ENCODE assay signal across 4 cellular contexts in the genomic region with DNA sequence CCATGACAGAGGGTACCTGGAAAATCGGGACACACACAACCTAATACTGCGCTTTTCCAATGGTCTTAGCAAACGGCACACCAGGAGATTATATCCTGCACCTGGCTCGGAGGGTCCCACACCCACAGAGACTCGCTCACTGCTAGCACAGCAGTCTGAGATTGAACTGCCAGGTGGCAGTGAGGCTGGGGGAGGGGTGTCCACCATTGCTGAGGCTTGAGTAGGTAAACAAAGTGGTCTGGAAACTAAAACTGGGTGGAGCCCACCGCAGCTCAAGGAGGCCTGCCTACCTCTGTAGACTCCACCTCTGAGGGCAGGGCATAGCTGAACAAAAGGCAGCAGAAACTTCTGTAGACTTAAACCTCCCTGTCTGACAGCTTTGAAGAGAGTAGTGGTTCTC. TPM values are rescaled to one million over a fixed set of nuclear protein-coding genes. Genes with fewer than 3 reads are reported as not detected.
"Had no signal": no experiment of that assay in that cellular context is flagged by ENCODE, and none has a peak within 500 bp of the region (broad histone marks: within the 10 kb centered on the region; RNA-seq: fewer than 3 reads in every experiment).

No MANE protein-coding gene starts in this region.

RNA-seq across cellular contexts. Expression of a gene that starts 16.7 kb away (rescaled TPM):
- total RNA-seq: neural crest cell, osteocyte, progenitor cell of endocrine pancreas, smooth muscle cell had no signal
